5 cellular contexts compared by ENCODE assay signal in the genomic region with DNA sequence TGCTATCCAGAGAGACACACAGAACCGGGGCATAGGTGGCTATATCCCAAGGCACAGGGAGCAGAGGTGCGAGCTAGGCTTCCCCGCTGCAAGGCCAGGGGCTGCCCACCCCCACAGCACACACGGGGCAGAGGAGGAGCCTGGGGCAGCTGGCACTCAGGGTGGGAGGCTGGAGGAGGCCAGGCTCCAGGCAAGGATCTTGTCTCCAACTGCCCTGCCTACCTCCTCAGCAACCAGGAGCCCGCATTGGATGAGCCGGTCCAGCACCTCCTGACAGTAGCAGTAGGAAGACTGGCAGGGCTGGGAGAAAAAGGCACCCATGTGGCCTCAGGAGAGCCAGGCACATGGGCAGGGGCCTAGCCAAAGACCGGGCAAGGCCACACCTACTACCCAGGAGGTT. TPM values are rescaled to one million over a fixed set of nuclear protein-coding genes. Genes with fewer than 3 reads are reported as not detected.
"Had no signal": no experiment of that assay in that cellular context is flagged by ENCODE, and none has a peak within 500 bp of the region (broad histone marks: within the 10 kb centered on the region; RNA-seq: fewer than 3 reads in every experiment).

No MANE protein-coding gene starts in this region.

RNA-seq across cellular contexts. Expression of gene GPAT2, which starts 11.0 kb away (rescaled TPM):
- total RNA-seq: HT1080, LHCN-M2, MCF 10A, OCI-LY7, PC-3 had no signal
